25 cellular contexts compared by ENCODE assay signal in the genomic region with DNA sequence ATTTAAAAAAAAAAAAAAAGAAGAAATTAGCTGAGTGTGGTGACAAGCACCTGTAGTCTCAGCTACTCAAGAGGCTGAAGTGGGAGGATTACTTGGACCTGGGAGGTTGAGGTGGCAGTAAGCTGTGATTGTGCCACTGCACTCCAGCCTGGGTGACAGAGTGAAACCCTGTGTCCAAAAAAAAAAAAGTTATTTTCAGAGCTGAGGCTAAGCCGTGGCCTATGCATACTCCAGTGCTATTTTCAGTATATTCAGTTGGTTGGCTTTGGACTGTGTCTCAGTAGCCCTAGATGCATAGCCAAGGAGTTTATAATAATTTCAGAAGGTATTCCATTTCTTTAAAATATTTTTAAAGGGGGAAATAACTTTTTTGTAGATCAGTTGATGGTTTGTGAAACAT.
"Had no signal": no experiment of that assay in that cellular context is flagged by ENCODE, and none has a peak within 500 bp of the region (broad histone marks: within the 10 kb centered on the region; RNA-seq: fewer than 3 reads in every experiment).

No MANE protein-coding gene starts in this region.

- H3K27me3 ChIP-seq: ascending aorta, breast epithelium, cardiac muscle cell, dorsolateral prefrontal cortex had no signal

- H3K9me3 ChIP-seq: ascending aorta, breast epithelium had no signal

- H3K27ac ChIP-seq: ascending aorta, breast epithelium, cardiac muscle cell, coronary artery, dorsolateral prefrontal cortex had no signal

- ATAC-seq: activated naive CD4-positive, alpha-beta T cell treated with anti-CD3 and anti-CD28 coated beads, Interleukin-2, amount 50 U/mL, for 72 hours; activated T-cell treated with anti-CD3 and anti-CD28 coated beads, Interleukin-2, amount 50 U/mL, for 72 hours; esophagus mucosa had no signal

- H3K4me1 ChIP-seq: ascending aorta, breast epithelium had no signal

- DNase-seq: activated CD4-positive, alpha-beta memory T cell treated with anti-CD3 and anti-CD28 coated beads, Interleukin-2, amount 10 ng/mL, durations not matched to agents 7 days and 5 days; activated CD4-positive, alpha-beta T cell treated with anti-CD3 and anti-CD28 coated beads for 4 hours; activated CD4-positive, alpha-beta T cell treated with anti-CD3 and anti-CD28 coated beads, Interleukin-2, amount 10 ng/mL, durations not matched to agents 7 days and 5 days; activated CD4-positive, alpha-beta T cell treated with anti-CD3 and anti-CD28 coated beads, Interleukin-2, amount 50 U/mL, for 4 hours; activated CD4-positive, CD25-positive, alpha-beta regulatory T cell; activated CD4-positive, CD25-positive, alpha-beta regulatory T cell treated with anti-CD3 and anti-CD28 coated beads, Interleukin-2, amount 50 U/mL, for 72 hours; activated CD8-positive, alpha-beta memory T cell treated with anti-CD3 and anti-CD28 coated beads, Interleukin-2, amount 50 U/mL, for 48 hours; activated gamma-delta T cell; activated naive CD4-positive, alpha-beta T cell; activated naive CD4-positive, alpha-beta T cell treated with anti-CD3 and anti-CD28 coated beads, Interleukin-2, amount 10 ng/mL, durations not matched to agents 7 days and 5 days; activated naive CD8-positive, alpha-beta T cell treated with anti-CD3 and anti-CD28 coated beads, Interleukin-2, amount 10 ng/mL, durations not matched to agents 7 days and 5 days; activated T-cell treated with anti-CD3 and anti-CD28 coated beads for 4 hours; activated T-cell treated with anti-CD3 and anti-CD28 coated beads, Interleukin-2, amount 50 U/mL, for 24 hours; activated T-cell treated with anti-CD3 and anti-CD28 coated beads, Interleukin-2, amount 50 U/mL, for 72 hours; dorsolateral prefrontal cortex; effector memory CD4-positive, alpha-beta T cell; endodermal cell; foreskin fibroblast; T-helper 2 cell had no signal

- H3K36me3 ChIP-seq: breast epithelium, cardiac muscle cell had no signal

- H3K4me3 ChIP-seq: ascending aorta, breast epithelium, cardiac muscle cell, coronary artery, dorsolateral prefrontal cortex had no signal
